In the genomic region with DNA sequence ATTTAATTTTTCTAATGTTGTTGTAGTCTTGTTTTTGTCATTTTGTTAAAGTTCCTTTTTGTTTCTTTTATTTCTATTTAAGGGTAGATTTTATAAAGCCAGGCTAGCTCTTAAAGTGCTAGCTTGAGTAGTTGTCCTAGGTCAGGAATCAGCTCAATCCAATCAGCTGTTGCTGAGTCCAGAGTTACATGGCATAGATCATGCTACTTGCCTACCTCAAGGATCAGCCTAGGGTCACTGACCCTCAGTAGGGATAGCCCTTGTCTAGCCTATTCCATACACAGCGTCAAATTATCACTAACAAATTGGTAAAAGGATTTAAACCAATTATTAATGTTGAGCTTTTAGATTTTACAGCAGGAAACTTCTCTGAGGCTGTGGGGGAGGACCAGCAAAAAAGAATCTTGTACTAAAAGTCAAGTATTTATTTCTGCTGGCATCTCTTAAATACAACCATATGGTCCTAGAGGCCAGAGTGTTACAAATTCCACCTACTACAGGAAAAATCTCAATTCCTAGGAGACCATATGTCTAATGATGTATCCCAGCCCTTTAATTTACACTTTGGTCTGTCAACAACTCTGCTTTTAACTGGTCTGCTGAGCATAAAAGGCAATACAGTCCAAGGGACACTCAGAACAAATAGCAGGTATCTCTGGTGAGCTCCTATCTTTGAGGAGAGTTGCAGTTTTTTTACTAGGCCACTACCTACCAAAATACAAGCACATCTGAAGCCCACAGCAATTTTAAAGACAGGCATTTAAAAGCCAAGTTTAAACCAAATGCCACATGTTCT, we compare ENCODE assay signal across 21 cellular contexts.
DNase-seq lines count a peak whose midpoint lies in the region; ATAC-seq and TF ChIP-seq lines count a peak whose summit lies in the region.
"Had no signal": no experiment of that assay in that cellular context is flagged by ENCODE, and none has a peak within 500 bp of the region (broad histone marks: within the 10 kb centered on the region; RNA-seq: fewer than 3 reads in every experiment).

No MANE protein-coding gene starts in this region.

- no peak overlapping the region for H3K4me3 ChIP-seq in spleen
- H3K4me3 ChIP-seq: BLaER1 treated with 17β-estradiol and CSF1 and Interleukin-3, amounts not matched to agents 10 nM and 100 nM; GM23338 had no signal

- no peaks in the 10 kb centered on the region for H3K9me3 ChIP-seq in spleen
- H3K9me3 ChIP-seq: BLaER1 treated with 17β-estradiol and CSF1 and Interleukin-3, amounts not matched to agents 10 nM and 100 nM; Caco-2; SK-N-SH had no signal

- ATAC-seq in left lobe of liver (peak; percentile 56), GM21360 (IDR thresholded peaks at IDR 0.05; ENCODE audit: unreplicated experiment) (no peak)
- ATAC-seq: GM23338 had no signal

- TF ChIP-seq POLR2A in spleen (IDR thresholded peaks at IDR 0.05) = no peak

- no peaks in the 10 kb centered on the region for H3K36me3 ChIP-seq in spleen
- H3K36me3 ChIP-seq: BLaER1 treated with 17β-estradiol and CSF1 and Interleukin-3, amounts not matched to agents 10 nM and 100 nM had no signal

- no peak for TF ChIP-seq CTCF in spleen (IDR thresholded peaks at IDR 0.05 in 8 of 11, conservative IDR thresholded peaks at IDR 0.05 in 3 of 11)

- 48 to 84% (median 74%) methylated on average over 1 of the region's 1 CpG for WGBS in spleen, 5 donors

- H3K4me1 ChIP-seq in spleen = no peaks in the 10 kb centered on the region
- H3K4me1 ChIP-seq: Caco-2 had no signal

- DNase-seq in NCI-H2171 treated with DMSO at 0.1 percent for 48 hours (lab: John Stamatoyannopoulos, UW) (peak; percentile 54), NCI-H2171 (lab: John Stamatoyannopoulos, UW) (no peak), NCI-H524 (lab: John Stamatoyannopoulos, UW) (peak; percentile 47 to 88), left lobe of liver (ENCODE audit: low spot score) (no peak), superior temporal gyrus (ENCODE audit: extremely low spot score) (peak; percentile 14), nucleus accumbens (lab: John Stamatoyannopoulos, UW) (no peak), spleen (no peak)
- DNase-seq: 8988T; Caco-2; CD4-positive, alpha-beta memory T cell; HCEC 1CT; KG1; NCI-H1092 treated with DMSO at 0.1 percent for 48 hours; NCI-H146; NCI-H2081 treated with DMSO at 0.1 percent for 48 hours; NCI-H526; SIG-M5; SK-N-SH had no signal

- no peaks in the 10 kb centered on the region for H3K27me3 ChIP-seq in spleen (replicated peaks in 1 of 7)
- H3K27me3 ChIP-seq: BLaER1 treated with 17β-estradiol and CSF1 and Interleukin-3, amounts not matched to agents 10 nM and 100 nM had no signal

- intact Hi-C loops in spleen (cut with DNase I; ENCODE audit: low total_unique reads) = no loop called here

- no peak overlapping the region for H3K27ac ChIP-seq in spleen
- H3K27ac ChIP-seq: BLaER1 treated with 17β-estradiol and CSF1 and Interleukin-3, amounts not matched to agents 10 nM and 100 nM had no signal

Comparison
In these comparisons a context has a peak if more than half of its experiments do, and no peak if none do; other contexts are left out.
1. DNase-seq: peak in NCI-H2171 treated with DMSO at 0.1 percent for 48 hours (single experiment), NCI-H524 (2 of 2) and superior temporal gyrus (single experiment); none in NCI-H2171 (single experiment), left lobe of liver (single experiment), nucleus accumbens (0 of 56) and spleen (single experiment).